ENCODE assay signal across 31 cellular contexts in the genomic region with DNA sequence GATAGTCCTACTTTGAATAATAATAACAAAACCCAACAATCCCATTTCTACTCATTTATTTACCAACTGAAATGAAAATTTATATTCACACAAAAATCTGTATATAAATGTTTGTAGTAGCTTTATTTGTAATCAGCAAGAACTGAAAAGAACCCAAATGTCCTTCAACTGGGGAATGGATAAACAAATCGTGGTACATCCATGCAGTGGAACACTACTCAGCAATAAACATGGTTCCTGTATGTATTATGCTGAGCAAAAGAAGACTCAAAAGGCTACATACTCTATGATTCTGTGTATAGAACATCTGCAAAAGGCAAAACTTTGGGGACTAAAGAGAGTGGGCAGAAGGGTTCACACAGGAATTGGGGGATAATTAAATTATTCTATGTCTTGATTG.
"Had no signal": no experiment of that assay in that cellular context is flagged by ENCODE, and none has a peak within 500 bp of the region (broad histone marks: within the 10 kb centered on the region; RNA-seq: fewer than 3 reads in every experiment).

No MANE protein-coding gene starts in this region.

- DNase-seq: activated effector memory CD4-positive, alpha-beta T cell treated with anti-CD3 and anti-CD28 coated beads, Interleukin-2, amount 50 U/mL, for 16 hours; activated effector memory CD4-positive, alpha-beta T cell treated with Interleukin-2 at 50 U/mL for 16 hours; activated gamma-delta T cell; activated gamma-delta T cell treated with Interleukin-2 at 50 U/mL for 16 hours; activated naive CD4-positive, alpha-beta T cell; activated naive CD4-positive, alpha-beta T cell treated with anti-CD3 and anti-CD28 coated beads for 36 hours; activated naive CD4-positive, alpha-beta T cell treated with anti-CD3 and anti-CD28 coated beads, Interleukin-2, amount 10 ng/mL, durations not matched to agents 7 days and 5 days; activated naive CD4-positive, alpha-beta T cell treated with anti-CD3 and anti-CD28 coated beads, Interleukin-2, amount 50 U/mL, for 16 hours; activated naive CD4-positive, alpha-beta T cell treated with Interleukin-2 at 50 U/mL for 16 hours; activated naive CD8-positive, alpha-beta T cell treated with anti-CD3 and anti-CD28 coated beads for 36 hours; activated naive CD8-positive, alpha-beta T cell treated with anti-CD3 and anti-CD28 coated beads, Interleukin-2, amount 10 ng/mL, durations not matched to agents 7 days and 5 days; activated naive CD8-positive, alpha-beta T cell treated with anti-CD3 and anti-CD28 coated beads, Interleukin-2, amount 50 U/mL, for 24 hours; activated T-cell treated with anti-CD3 and anti-CD28 coated beads, Interleukin-2, amount 50 U/mL, for 24 hours; activated T-cell treated with anti-CD3 and anti-CD28 coated beads, Interleukin-2, amount 50 U/mL, for 4 hours; activated T-cell treated with anti-CD3 and anti-CD28 coated beads, Interleukin-2, amount 50 U/mL, for 48 hours; activated T-cell treated with anti-CD3 and anti-CD28 coated beads, Interleukin-2, amount 50 U/mL, for 72 hours; adrenal gland; amniotic stem cell; amygdala; anterior cingulate cortex; aorta; body of pancreas; brain microvascular endothelial cell; caudate nucleus; central memory CD4-positive, alpha-beta T cell; cerebellar nuclear complex had no signal

- H3K36me3 ChIP-seq: adrenal gland, ascending aorta, brain microvascular endothelial cell, breast epithelium, cardiac muscle cell had no signal

- H3K9me3 ChIP-seq: adrenal gland, ascending aorta, body of pancreas, breast epithelium had no signal

- H3K27ac ChIP-seq: adrenal gland, ascending aorta, body of pancreas, brain microvascular endothelial cell, breast epithelium, cardiac muscle cell had no signal

- ATAC-seq: activated naive CD4-positive, alpha-beta T cell treated with anti-CD3 and anti-CD28 coated beads, Interleukin-2, amount 50 U/mL, for 72 hours; activated T-cell treated with anti-CD3 and anti-CD28 coated beads, Interleukin-2, amount 50 U/mL, for 72 hours; activated T-helper 17 cell treated with anti-CD3 and anti-CD28 coated beads, Interleukin-2, amount 50 U/mL, for 72 hours; body of pancreas had no signal

- H3K4me3 ChIP-seq: adrenal gland, ascending aorta, body of pancreas, breast epithelium, cardiac muscle cell had no signal
